ENCODE assay signal across 25 cellular contexts in the genomic region with DNA sequence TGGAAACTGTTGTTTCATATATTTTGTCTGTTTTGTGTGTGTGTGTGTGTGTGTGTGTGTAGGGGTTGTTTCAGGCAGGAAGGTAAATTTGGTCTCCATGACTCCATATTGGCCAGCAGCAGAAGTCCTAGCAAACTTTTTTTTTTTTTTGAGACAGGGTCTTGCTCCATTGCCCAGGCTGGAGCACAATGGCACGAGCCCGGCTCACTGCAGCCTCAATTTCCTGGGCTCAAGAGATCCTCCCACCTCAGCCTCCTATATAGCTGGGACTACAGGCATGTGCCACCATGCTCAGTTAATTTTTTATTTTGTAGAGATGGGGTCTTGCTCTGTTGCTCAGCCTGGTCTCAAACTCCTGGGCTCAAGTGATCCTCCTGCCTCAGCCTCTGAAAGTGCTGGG.
"Had no signal": no experiment of that assay in that cellular context is flagged by ENCODE, and none has a peak within 500 bp of the region (broad histone marks: within the 10 kb centered on the region; RNA-seq: fewer than 3 reads in every experiment).

No MANE protein-coding gene starts in this region.

- H3K4me3 ChIP-seq: left ventricle myocardium inferior, lung, suprapubic skin, tibial artery, upper lobe of right lung had no signal

- H3K4me3 Mint-ChIP-seq: activated CD4-positive, alpha-beta T cell treated with anti-CD3 and anti-CD28 coated beads for 36 hours; nephron had no signal

- H3K36me3 ChIP-seq: left ventricle myocardium inferior, suprapubic skin, tibial artery, upper lobe of right lung had no signal

- H3K9me3 Mint-ChIP-seq: nephron had no signal

- H3K27ac Mint-ChIP-seq: activated CD4-positive, alpha-beta T cell treated with anti-CD3 and anti-CD28 coated beads for 36 hours; activated naive CD4-positive, alpha-beta T cell treated with anti-CD3 and anti-CD28 coated beads, Interleukin-2, amount 50 U/mL, for 72 hours; activated T-helper 2 cell treated with anti-CD3 and anti-CD28 coated beads, Interferon-gamma antibody, Interleukin-2, Interleukin-4, amounts not matched to agents 10 μg/mL and 5 μg/mL and 100 μg/mL, durations not matched to agents 14 hours and 24 hours and 36 hours; nephron had no signal

- ATAC-seq: activated CD4-positive, alpha-beta T cell treated with anti-CD3 and anti-CD28 coated beads for 36 hours; activated naive CD4-positive, alpha-beta T cell treated with anti-CD3 and anti-CD28 coated beads, Interleukin-2, amount 50 U/mL, for 72 hours; right cardiac atrium; upper lobe of right lung had no signal

- FAIRE-seq: bronchial epithelial cell, colon, frontal cortex had no signal

- H3K4me1 ChIP-seq: left ventricle myocardium inferior, tibial artery, upper lobe of right lung had no signal

- H3K9me3 ChIP-seq: left ventricle myocardium inferior, suprapubic skin, tibial artery, upper lobe of right lung had no signal

- H3K27me3 ChIP-seq: suprapubic skin, tibial artery, upper lobe of right lung had no signal

- H3K27ac ChIP-seq: left ventricle myocardium inferior, suprapubic skin, tibial artery, upper lobe of right lung had no signal

- DNase-seq: activated CD4-positive, alpha-beta T cell treated with anti-CD3 and anti-CD28 coated beads for 36 hours; activated CD4-positive, alpha-beta T cell treated with anti-CD3 and anti-CD28 coated beads, Interleukin-2, amount 50 U/mL, for 48 hours; activated CD4-positive, CD25-positive, alpha-beta regulatory T cell; activated T-cell treated with anti-CD3 and anti-CD28 coated beads, Interleukin-2, amount 50 U/mL, for 48 hours; effector CD8-positive, alpha-beta T cell; glutamatergic neuron; islet precursor cell; left ventricle myocardium inferior; mesendoderm; posterior cingulate gyrus; right cardiac atrium; stimulated activated CD4-positive, alpha-beta T cell treated with anti-CD3 and anti-CD28 coated beads, Interleukin-15, amount 100 ng/mL, for 24 hours; stimulated activated CD4-positive, alpha-beta T cell treated with anti-CD3 and anti-CD28 coated beads, Interleukin-2, amount 100 ng/mL, for 24 hours; stimulated activated naive CD4-positive, alpha-beta T cell; T-helper 2 cell; tibial artery; upper lobe of right lung had no signal
